21 cellular contexts compared by ENCODE assay signal in the genomic region with DNA sequence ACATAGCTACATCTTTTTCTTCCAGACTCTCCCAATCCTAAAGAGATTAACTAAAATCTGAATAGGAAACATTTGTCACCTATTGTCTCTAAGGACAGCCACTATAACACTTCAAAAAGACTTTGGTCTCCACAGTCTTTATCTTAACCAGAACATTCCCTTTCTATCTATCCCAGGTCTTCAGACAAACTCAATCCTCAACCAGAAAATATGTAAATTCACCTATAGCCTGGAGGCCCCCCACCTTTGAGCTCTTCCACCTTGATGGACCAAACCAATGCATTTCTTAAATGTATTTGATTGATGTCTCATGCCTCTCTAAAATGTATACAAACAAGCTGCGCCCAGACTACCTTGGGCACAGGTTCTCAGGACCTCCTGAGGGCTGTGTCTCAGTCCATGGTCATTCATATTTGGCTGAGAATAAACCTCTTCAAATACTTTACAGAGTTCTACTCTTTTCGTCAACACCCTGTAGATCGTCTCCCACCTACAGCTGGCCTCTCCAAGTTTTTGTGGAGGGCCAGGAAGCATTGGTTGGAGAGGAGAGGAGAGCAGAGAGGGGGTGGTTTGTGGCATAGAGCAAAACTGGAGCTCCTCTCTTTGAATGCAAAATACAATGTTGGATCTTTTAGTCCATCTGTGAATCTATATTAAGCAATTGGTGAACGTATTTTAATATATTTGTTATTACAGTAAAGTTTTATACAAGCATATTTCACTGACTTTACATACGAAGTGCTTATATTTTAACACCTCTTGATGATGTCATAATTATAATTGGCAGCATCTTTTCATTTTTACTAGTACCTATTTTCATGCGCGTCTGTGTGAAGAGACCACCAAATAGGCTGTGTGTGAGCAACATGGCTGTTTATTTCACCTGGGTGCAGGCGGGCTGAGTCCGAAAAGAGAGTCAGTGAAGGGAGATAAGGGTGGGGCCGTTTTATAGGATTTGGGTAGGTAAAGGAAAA.
DNase-seq lines count a peak whose midpoint lies in the region; ATAC-seq and TF ChIP-seq lines count a peak whose summit lies in the region.
"Had no signal": no experiment of that assay in that cellular context is flagged by ENCODE, and none has a peak within 500 bp of the region (broad histone marks: within the 10 kb centered on the region; RNA-seq: fewer than 3 reads in every experiment).

No MANE protein-coding gene starts in this region.

- H3K36me3 ChIP-seq in HAP-1 (replicated peaks) (no peaks in the 10 kb centered on the region), PC-9 (ENCODE audit: low read depth) (peaks cover 23% of the 10 kb centered on the region)
- H3K36me3 ChIP-seq: MG63 had no signal

- no peak overlapping the region for H2AFZ ChIP-seq in PC-9

- H3K4me1 Mint-ChIP-seq in activated CD8-positive, alpha-beta T cell treated with anti-CD3 and anti-CD28 coated beads for 36 hours (ENCODE audit: low read depth): no peaks in the 10 kb centered on the region
- H3K4me1 Mint-ChIP-seq in nephron progenitor cell: peaks cover 26% of the 10 kb centered on the region

- ATAC-seq in foreskin keratinocyte: no peak
- ATAC-seq in activated CD8-positive, alpha-beta T cell treated with anti-CD3 and anti-CD28 coated beads for 36 hours: no peak

- H3K9me2 ChIP-seq in PC-9 (ENCODE audit: insufficient read depth): no peaks in the 10 kb centered on the region

- H3K4me2 ChIP-seq in PC-9: peak overlapping the region; percentile 98

- H3K27ac ChIP-seq in PC-9 (peak overlapping the region; percentile 64; the same call in 1 of the 2 replicates), foreskin keratinocyte (peak overlapping the region; percentile 20)

- H3K27me3 ChIP-seq in HAP-1 (ENCODE audit: low read depth) (no peaks in the 10 kb centered on the region), PC-9 (ENCODE audit: insufficient read depth, low read depth) (no peaks in the 10 kb centered on the region), foreskin keratinocyte (no peaks in the 10 kb centered on the region)
- H3K27me3 ChIP-seq: MG63 had no signal

- POLR2A ChIA-PET in PC-9 (lab: Charles Lee; ENCODE audit: unreplicated experiment): no interaction called here
- POLR2A ChIA-PET in activated CD8-positive, alpha-beta T cell treated with anti-CD3 and anti-CD28 coated beads for 36 hours (lab: Charles Lee): no interaction called here

- no peaks in the 10 kb centered on the region for H3K27me3 Mint-ChIP-seq in activated CD8-positive, alpha-beta T cell treated with anti-CD3 and anti-CD28 coated beads for 36 hours
- H3K27me3 Mint-ChIP-seq in nephron progenitor cell (ENCODE audit: low read depth, poor library complexity): no peaks in the 10 kb centered on the region

- in situ Hi-C loops in HAP-1 (cut with MboI; ENCODE audit: low sequenced_read_pairs): no loop called here

- CTCF ChIA-PET in PC-9 (lab: Charles Lee): interaction anchor here (1.1 kb wide), 1 partner anchor 8 kb away, joined by 4 read pairs; no protein-coding TSS in a partner anchor
- CTCF ChIA-PET in activated CD8-positive, alpha-beta T cell treated with anti-CD3 and anti-CD28 coated beads for 36 hours (lab: Charles Lee): interaction anchor here (1.1 kb wide), 1 partner anchor 10 kb away, joined by 3 read pairs; no protein-coding TSS in a partner anchor

- H3K4me3 ChIP-seq in HAP-1 (no peak overlapping the region), PC-9 (peak overlapping the region; percentile 31; the same call in 1 of the 2 replicates)
- H3K4me3 ChIP-seq: MG63 had no signal

- H3K4me1 ChIP-seq in HAP-1 (peaks cover 19% of the 10 kb centered on the region), PC-9 (replicated peaks; ENCODE audit: insufficient read depth) (peaks cover 36% of the 10 kb centered on the region), foreskin keratinocyte (peaks cover 11% of the 10 kb centered on the region)

- peaks cover 52% of the 10 kb centered on the region for H3K79me2 ChIP-seq in PC-9 (ENCODE audit: low read depth)

- intact Hi-C loops in PC-9 (cut with micrococcal nuclease; ENCODE audit: unreplicated experiment): no loop called here
- intact Hi-C loops in activated CD8-positive, alpha-beta T cell treated with anti-CD3 and anti-CD28 coated beads for 36 hours (cut with micrococcal nuclease): no loop called here

- H3K36me3 Mint-ChIP-seq in activated CD8-positive, alpha-beta T cell treated with anti-CD3 and anti-CD28 coated beads for 36 hours (ENCODE audit: low read depth): no peaks in the 10 kb centered on the region
- no peaks in the 10 kb centered on the region for H3K36me3 Mint-ChIP-seq in nephron progenitor cell (ENCODE audit: low read depth)

- TF ChIP-seq CTCF in PC-9 (conservative IDR thresholded peaks at IDR 0.05) (no peak), foreskin keratinocyte (conservative IDR thresholded peaks at IDR 0.05) (no peak), nephron progenitor cell (IDR thresholded peaks at IDR 0.05) (no peak)
- no peak for TF ChIP-seq CTCF in activated CD8-positive, alpha-beta T cell treated with anti-CD3 and anti-CD28 coated beads for 36 hours (IDR thresholded peaks at IDR 0.05)

- H3K9me3 ChIP-seq in HAP-1 (no peaks in the 10 kb centered on the region), PC-9 (ENCODE audit: insufficient read depth, low read depth) (no peaks in the 10 kb centered on the region)
- H3K9me3 ChIP-seq: MG63 had no signal

- BruUV-seq in PC-9 (replicated peaks; lab: Mats Ljungman, UMichigan): no TSS peak

- H3K27ac Mint-ChIP-seq in activated CD8-positive, alpha-beta T cell treated with anti-CD3 and anti-CD28 coated beads for 36 hours: no peak overlapping the region
- no peak overlapping the region for H3K27ac Mint-ChIP-seq in nephron progenitor cell
- H3K27ac Mint-ChIP-seq: HFFc6 had no signal

- DNase-seq in HAP-1 (ENCODE audit: low spot score in 2 of 2) (peak; percentile 42 to 85), PC-9 (peak in 1 of 2 experiments; percentile 28), foreskin keratinocyte (no peak), nephron progenitor cell (no peak), NCI-H1092 (lab: John Stamatoyannopoulos, UW) (no peak), Kasumi-1 (lab: John Stamatoyannopoulos, UW) (no peak)
- no peak for DNase-seq in activated CD8-positive, alpha-beta T cell treated with anti-CD3 and anti-CD28 coated beads for 36 hours
- DNase-seq: AML-193, DMS79 treated with DMSO at 0.1 percent for 48 hours, HFFc6, IMR-90, Karpas-422, MG63, NCI-H1048, NCI-H1436 treated with DMSO at 0.1 percent for 48 hours, NCI-H2029, NCI-H2171 treated with DMSO at 0.1 percent for 48 hours, NCI-H446, NCI-H69, Right ventricle myocardium superior had no signal

- no peaks in the 10 kb centered on the region for H4K20me1 ChIP-seq in PC-9 (ENCODE audit: insufficient read depth)

- no peak overlapping the region for H3K4me3 Mint-ChIP-seq in activated CD8-positive, alpha-beta T cell treated with anti-CD3 and anti-CD28 coated beads for 36 hours
- H3K4me3 Mint-ChIP-seq in nephron progenitor cell: no peak overlapping the region
- H3K4me3 Mint-ChIP-seq: CD14-positive monocyte, HFFc6 had no signal

- H3K9me3 Mint-ChIP-seq in activated CD8-positive, alpha-beta T cell treated with anti-CD3 and anti-CD28 coated beads for 36 hours: no peaks in the 10 kb centered on the region
- H3K9me3 Mint-ChIP-seq in nephron progenitor cell: no peaks in the 10 kb centered on the region
- H3K9me3 Mint-ChIP-seq: HFFc6 had no signal

- H3F3A ChIP-seq in PC-9 (ENCODE audit: insufficient read depth, low read depth): peaks cover 28% of the 10 kb centered on the region; the same call in 1 of the 2 replicates

Comparison
In these comparisons a context has a peak if more than half of its experiments do, and no peak if none do; other contexts are left out.
1. DNase-seq: peak in HAP-1 (2 of 2); none in foreskin keratinocyte (0 of 2), activated CD8-positive, alpha-beta T cell treated with anti-CD3 and anti-CD28 coated beads for 36 hours (single experiment), nephron progenitor cell (single experiment), NCI-H1092 (single experiment) and Kasumi-1 (0 of 2).